In genomic region chr6:142323377-142323776, GRCh38 we compare ENCODE assay signal across 1 cellular context.
TF ChIP-seq lines count a peak whose summit lies in the region.

No MANE protein-coding gene starts in this region.

TF ChIP-seq in HepG2, 621 proteins besides CTCF, POLR2A, EP300 and RAD21 (continued from another document and continues in another):
- no peak for TF ChIP-seq JDP2 (CRISPR knock-in tag; IDR thresholded peaks at IDR 0.05; ENCODE audit: borderline replicate concordance)
- TF ChIP-seq ZBTB33 (CRISPR knock-in tag; IDR thresholded peaks at IDR 0.05): no peak
- TF ChIP-seq ZNF83 (CRISPR knock-in tag; IDR thresholded peaks at IDR 0.05; ENCODE audit: borderline replicate concordance): no peak
- no peak for TF ChIP-seq PCBP2 (optimal IDR thresholded peaks at IDR 0.05; ENCODE audit: low read depth, low read length, poor library complexity, severe bottlenecking)
- TF ChIP-seq DPF2 (CRISPR knock-in tag; IDR thresholded peaks at IDR 0.05; ENCODE audit: borderline replicate concordance, low read depth): peak; percentile 57; the same call in 1 of the 2 replicates
- 0 out of 2 replicates have a peak, but pooled peaks have one; percentile 75 for TF ChIP-seq DNMT3B (CRISPR knock-in tag; conservative IDR thresholded peaks at IDR 0.05)
- no peak for TF ChIP-seq ZNF296 (CRISPR knock-in tag; conservative IDR thresholded peaks at IDR 0.05)
- TF ChIP-seq NR1H2 (CRISPR knock-in tag; IDR thresholded peaks at IDR 0.05; ENCODE audit: borderline replicate concordance, low read depth): no peak
- TF ChIP-seq MIER2 (CRISPR knock-in tag; IDR thresholded peaks at IDR 0.05): peak; percentile 28; the same call in 1 of the 2 replicates
- no peak for TF ChIP-seq NFKB2 (CRISPR knock-in tag; IDR thresholded peaks at IDR 0.05; ENCODE audit: borderline replicate concordance)
- TF ChIP-seq ZFP37 (CRISPR knock-in tag; IDR thresholded peaks at IDR 0.05; ENCODE audit: borderline replicate concordance): no peak
- no peak for TF ChIP-seq ERF (CRISPR knock-in tag; IDR thresholded peaks at IDR 0.05)
- no peak for TF ChIP-seq GLI4 (CRISPR knock-in tag; IDR thresholded peaks at IDR 0.05; ENCODE audit: borderline replicate concordance)
- no peak for TF ChIP-seq ZNF556 (CRISPR knock-in tag; IDR thresholded peaks at IDR 0.05; ENCODE audit: borderline replicate concordance)
- no peak for TF ChIP-seq GABPA (IDR thresholded peaks at IDR 0.05; ENCODE audit: low read depth, low read length)
- TF ChIP-seq GABPA (CRISPR knock-in tag; IDR thresholded peaks at IDR 0.05; ENCODE audit: low read depth): no peak
- no peak for TF ChIP-seq ZNF276 (CRISPR knock-in tag; IDR thresholded peaks at IDR 0.05; ENCODE audit: low read depth)
- TF ChIP-seq ZNF160 (CRISPR knock-in tag; IDR thresholded peaks at IDR 0.05): no peak
- TF ChIP-seq ZNF512B (CRISPR knock-in tag; IDR thresholded peaks at IDR 0.05; ENCODE audit: borderline replicate concordance): no peak
- peak; percentile 91 for TF ChIP-seq TEAD3 (CRISPR knock-in tag; optimal IDR thresholded peaks at IDR 0.05; ENCODE audit: borderline replicate concordance)
- TF ChIP-seq ZNF589 (CRISPR knock-in tag; conservative IDR thresholded peaks at IDR 0.05): no peak
- no peak for TF ChIP-seq POLR2AphosphoS5 (IDR thresholded peaks at IDR 0.05; ENCODE audit: low read depth, low read length)
- TF ChIP-seq ZNF597 (CRISPR knock-in tag; IDR thresholded peaks at IDR 0.05): no peak
- TF ChIP-seq KMT2A (CRISPR knock-in tag; IDR thresholded peaks at IDR 0.05): no peak
- TF ChIP-seq ZNF574 (CRISPR knock-in tag; IDR thresholded peaks at IDR 0.05): peak; percentile 53; the same call in 1 of the 2 replicates
- TF ChIP-seq TFDP2 (CRISPR knock-in tag; IDR thresholded peaks at IDR 0.05): no peak
- no peak for TF ChIP-seq ZNF180 (CRISPR knock-in tag; IDR thresholded peaks at IDR 0.05; ENCODE audit: borderline replicate concordance, low read depth)
- TF ChIP-seq IKZF4 (CRISPR knock-in tag; IDR thresholded peaks at IDR 0.05; ENCODE audit: borderline replicate concordance, low read depth, not compliant biosample characterization): no peak
- no peak for TF ChIP-seq MTA3 (CRISPR knock-in tag; IDR thresholded peaks at IDR 0.05)
- no peak for TF ChIP-seq CHD4 (IDR thresholded peaks at IDR 0.05; ENCODE audit: borderline replicate concordance, low read length)
- TF ChIP-seq ZNF709 (CRISPR knock-in tag; IDR thresholded peaks at IDR 0.05): no peak
- no peak for TF ChIP-seq IRF9 (CRISPR knock-in tag; IDR thresholded peaks at IDR 0.05; ENCODE audit: borderline replicate concordance)
- TF ChIP-seq RARG (CRISPR knock-in tag; IDR thresholded peaks at IDR 0.05; ENCODE audit: low read depth): no peak
- TF ChIP-seq ZNF234 (CRISPR knock-in tag; conservative IDR thresholded peaks at IDR 0.05): no peak
- TF ChIP-seq SCMH1 (CRISPR knock-in tag; IDR thresholded peaks at IDR 0.05; ENCODE audit: borderline replicate concordance): no peak
- TF ChIP-seq BCL3 (CRISPR knock-in tag; IDR thresholded peaks at IDR 0.05): no peak
- no peak for TF ChIP-seq HOXA9 (CRISPR knock-in tag; IDR thresholded peaks at IDR 0.05; ENCODE audit: borderline replicate concordance)
- TF ChIP-seq EZH2 (conservative IDR thresholded peaks at IDR 0.05; ENCODE audit: low read depth, low read length): no peak
- no peak for TF ChIP-seq AHR (CRISPR knock-in tag; IDR thresholded peaks at IDR 0.05)
- TF ChIP-seq GTF2F1 (IDR thresholded peaks at IDR 0.05; ENCODE audit: low read length): no peak
- no peak for TF ChIP-seq ZNF446 (CRISPR knock-in tag; IDR thresholded peaks at IDR 0.05)
- TF ChIP-seq ZBTB42 (CRISPR knock-in tag; IDR thresholded peaks at IDR 0.05): no peak
- no peak for TF ChIP-seq ZNF235 (CRISPR knock-in tag; IDR thresholded peaks at IDR 0.05; ENCODE audit: borderline replicate concordance)
- no peak for TF ChIP-seq ZNF619 (CRISPR knock-in tag; IDR thresholded peaks at IDR 0.05)
- TF ChIP-seq KLF12 (CRISPR knock-in tag; IDR thresholded peaks at IDR 0.05; ENCODE audit: borderline replicate concordance): no peak
- TF ChIP-seq SNAPC2 (CRISPR knock-in tag; IDR thresholded peaks at IDR 0.05): no peak
- no peak for TF ChIP-seq ZFP41 (CRISPR knock-in tag; IDR thresholded peaks at IDR 0.05; ENCODE audit: borderline replicate concordance)
- no peak for TF ChIP-seq ZBTB10 (CRISPR knock-in tag; IDR thresholded peaks at IDR 0.05; ENCODE audit: borderline replicate concordance)
- TF ChIP-seq POGZ (CRISPR knock-in tag; IDR thresholded peaks at IDR 0.05): peak; percentile 94
- no peak for TF ChIP-seq ZNF639 (CRISPR knock-in tag; conservative IDR thresholded peaks at IDR 0.05)
